In the genomic region with DNA sequence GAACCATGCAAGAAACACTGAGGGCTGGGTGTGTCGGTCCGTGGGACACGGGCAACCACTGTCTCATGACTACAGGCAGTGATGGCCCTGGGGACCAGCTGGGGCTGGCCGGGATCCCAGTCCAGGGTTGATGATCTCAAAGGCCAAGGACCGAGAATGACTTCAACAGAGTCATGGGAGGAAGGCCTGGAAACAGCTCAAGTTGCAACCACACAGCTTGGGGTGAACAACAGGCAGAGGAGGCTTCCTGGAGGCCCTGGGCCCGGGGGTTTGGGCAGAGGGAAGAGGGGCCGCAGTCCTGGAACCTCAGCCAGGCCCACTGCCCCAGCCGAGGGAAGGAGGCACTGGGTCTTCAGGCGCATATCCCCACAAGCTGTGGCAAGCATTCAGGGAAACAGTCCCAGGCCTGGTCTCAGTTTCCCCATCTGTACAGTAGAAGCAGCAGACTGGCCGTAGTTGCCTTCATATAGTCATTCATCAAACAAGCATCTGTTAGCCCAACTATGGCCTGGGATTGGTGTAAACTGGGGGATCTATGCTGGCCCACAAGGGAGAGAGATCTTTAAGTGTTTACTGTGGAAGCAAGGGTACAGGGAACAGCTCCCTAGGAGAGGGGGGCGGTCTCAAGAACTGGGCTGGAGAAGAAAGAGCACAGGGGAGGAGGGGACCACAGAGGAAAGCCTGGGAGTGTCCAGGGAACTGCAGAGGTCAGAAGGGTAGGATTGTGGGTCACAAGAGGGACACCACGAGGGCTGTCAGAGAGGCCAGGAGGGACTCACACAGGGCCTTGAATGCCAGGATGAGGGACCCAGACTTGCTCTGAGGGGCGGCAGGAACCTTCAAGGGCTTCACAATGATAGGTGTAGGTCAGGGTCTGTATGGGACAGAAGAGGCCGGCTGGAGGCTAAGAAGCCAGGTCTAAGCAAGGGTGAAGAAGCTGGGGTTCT, we compare ENCODE assay signal across 10 cellular contexts. TPM values are rescaled to one million over a fixed set of nuclear protein-coding genes. Genes with fewer than 3 reads are reported as not detected.
DNase-seq lines count a peak whose midpoint lies in the region; ATAC-seq and TF ChIP-seq lines count a peak whose summit lies in the region.
"Had no signal": no experiment of that assay in that cellular context is flagged by ENCODE, and none has a peak within 500 bp of the region (broad histone marks: within the 10 kb centered on the region; RNA-seq: fewer than 3 reads in every experiment).

No MANE protein-coding gene starts in this region.

- H2AFZ ChIP-seq in GM23338 (no peak overlapping the region), mammary epithelial cell (ENCODE audit: low read depth, low read length) (peak overlapping the region; percentile 30)

- H3K36me3 ChIP-seq in GM23338 (ENCODE audit: insufficient read depth) (no peaks in the 10 kb centered on the region), mammary epithelial cell (ENCODE audit: insufficient read depth, low read length) (no peaks in the 10 kb centered on the region), left lung (peaks cover 0 to 37% of the 10 kb centered on the region in 2 donors), spleen (peaks cover 0 to 38% (median 0%) of the 10 kb centered on the region in 6 donors)

- no peak for ATAC-seq in GM23338
- no peak for ATAC-seq in left lung
- ATAC-seq in GM18873 (IDR thresholded peaks at IDR 0.05; ENCODE audit: low FRiP score, unreplicated experiment) = no peak
- no peak for ATAC-seq in activated CD4-positive, CD25-positive, alpha-beta regulatory T cell treated with anti-CD3 and anti-CD28 coated beads, Interleukin-2, amount 50 U/mL, for 24 hours

- H3K79me2 ChIP-seq in GM23338 (replicated peaks; ENCODE audit: insufficient read depth) (peaks cover 18% of the 10 kb centered on the region), mammary epithelial cell (ENCODE audit: insufficient read depth, low read length) (no peaks in the 10 kb centered on the region)

- H3K9me3 ChIP-seq in mammary epithelial cell (replicated peaks; ENCODE audit: insufficient read depth, low read length) (no peaks in the 10 kb centered on the region), left lung (no peaks in the 10 kb centered on the region), spleen (no peaks in the 10 kb centered on the region)

- peaks cover 25% of the 10 kb centered on the region for H3K36me3 Mint-ChIP-seq in GM23338 (ENCODE audit: low read depth)

- no peak for TF ChIP-seq POLR2A in spleen (IDR thresholded peaks at IDR 0.05)

- peaks cover 11% of the 10 kb centered on the region for H3K27me3 Mint-ChIP-seq in GM23338 (ENCODE audit: insufficient read depth, low read depth, poor library complexity)

- no peaks in the 10 kb centered on the region for H3K9me2 ChIP-seq in GM23338 (ENCODE audit: insufficient read depth)

- BruUV-seq in mammary epithelial cell (replicated peaks; lab: Mats Ljungman, UMichigan) = no TSS peak

- H3K4me1 Mint-ChIP-seq in GM23338 = peaks cover 38% of the 10 kb centered on the region

- no peak overlapping the region for H3K9ac ChIP-seq in mammary epithelial cell (ENCODE audit: insufficient read depth, low read length)

- H3K4me3 ChIP-seq in GM23338 = no peak overlapping the region; the same call in 1 of the 2 replicates
- H3K4me3 ChIP-seq in mammary epithelial cell (replicated peaks in 1 of 3; ENCODE audit: insufficient read depth in 1 of 3, low read depth in 2 of 3, low read length in 3 of 3) = no peak overlapping the region
- peak overlapping the region in 1 of 2 donors; percentile 52 for H3K4me3 ChIP-seq in left lung
- peak overlapping the region in 6 of 8 donors; percentile 40 to 74 (median 50) for H3K4me3 ChIP-seq in spleen

- intact Hi-C loops in mammary epithelial cell (cut with micrococcal nuclease) (loop anchor here (10.0 kb wide), 1 partner anchor 79 kb away; no protein-coding TSS in a partner anchor), left lung (cut with DNase I) (no loop called here), spleen (cut with DNase I; ENCODE audit: low total_unique reads) (no loop called here)

- H3K27ac ChIP-seq in GM23338 (ENCODE audit: low read depth) = peak overlapping the region; percentile 26; the same call in 1 of the 2 replicates
- H3K27ac ChIP-seq in mammary epithelial cell (ENCODE audit: insufficient read depth, low read depth, low read length) = no peak overlapping the region
- H3K27ac ChIP-seq in left lung = peak overlapping the region; percentile 29 to 87
- H3K27ac ChIP-seq in spleen = peak overlapping the region in 7 of 8 donors; percentile 15 to 86 (median 81)

- H3K27ac Mint-ChIP-seq in GM23338 = peak overlapping the region; percentile 22; the same call in 1 of the 2 replicates

- peaks cover 19% of the 10 kb centered on the region; the same call in 1 of the 2 replicates for H3F3A ChIP-seq in GM23338 (replicated peaks; ENCODE audit: low read depth)

- CTCF ChIA-PET in mammary epithelial cell (lab: Charles Lee; ENCODE audit: low non-redundant PET) = interaction anchor here (0.5 to 1.0 kb wide), 2 partner anchors 37 to 320 kb away, joined by 3 to 4 read pairs; a partner anchor contains a TSS

- WGBS in mammary epithelial cell (ENCODE audit: low coverage, missing lambda C conversion rate) = 40% methylated on average over 13 of the region's 14 CpGs
- 66 to 84% (median 75%) methylated on average over 11 to 14 of the region's 14 CpGs for WGBS in spleen, 5 donors

- in situ Hi-C loops in mammary epithelial cell (cut with MboI; ENCODE audit: low sequenced_read_pairs in 2 of 2) = no loop called here

- peaks cover 4% of the 10 kb centered on the region; the same call in 1 of the 2 replicates for H4K20me1 ChIP-seq in GM23338 (replicated peaks; ENCODE audit: insufficient read depth)
- no peaks in the 10 kb centered on the region for H4K20me1 ChIP-seq in mammary epithelial cell (ENCODE audit: insufficient read depth, low read length)

- H3K4me1 ChIP-seq in GM23338 (ENCODE audit: insufficient read depth) (peaks cover 16% of the 10 kb centered on the region), mammary epithelial cell (ENCODE audit: insufficient read depth, low read length) (peaks cover 10% of the 10 kb centered on the region), left lung (peaks cover 27 to 43% of the 10 kb centered on the region in 2 donors), spleen (peaks cover 0 to 78% (median 43%) of the 10 kb centered on the region in 6 donors)

- TF ChIP-seq CTCF in GM23338 (conservative IDR thresholded peaks at IDR 0.05; ENCODE audit: low read depth in 2 of 2) = no peak
- TF ChIP-seq CTCF in mammary epithelial cell (conservative IDR thresholded peaks at IDR 0.05 in 1 of 2, IDR thresholded peaks at IDR 0.05 in 1 of 2; ENCODE audit: extremely low read depth in 1 of 2, insufficient read depth in 1 of 2, low read depth in 1 of 2, low read length in 2 of 2) = no peak
- no peak for TF ChIP-seq CTCF in left lung (IDR thresholded peaks at IDR 0.05)
- no peak for TF ChIP-seq CTCF in spleen (IDR thresholded peaks at IDR 0.05 in 8 of 11, conservative IDR thresholded peaks at IDR 0.05 in 3 of 11)

- dilution Hi-C loops in mammary epithelial cell (cut with HindIII; ENCODE audit: low sequenced_read_pairs) = no loop called here

- H3K27me3 ChIP-seq in GM23338 (ENCODE audit: insufficient read depth) = no peaks in the 10 kb centered on the region
- H3K27me3 ChIP-seq in mammary epithelial cell (ENCODE audit: insufficient read depth, low read length) = no peaks in the 10 kb centered on the region
- H3K27me3 ChIP-seq in left lung = peaks cover 0 to 4% of the 10 kb centered on the region in 2 donors
- peaks cover 0 to 13% (median 0%) of the 10 kb centered on the region in 7 donors for H3K27me3 ChIP-seq in spleen (replicated peaks in 1 of 7)

- DNase-seq in GM23338 (ENCODE audit: low spot score) = no peak
- no peak for DNase-seq in mammary epithelial cell
- DNase-seq in left lung = no peak
- DNase-seq in spleen = peak; percentile 67
- DNase-seq in Kasumi-1 (lab: John Stamatoyannopoulos, UW) = no peak
- DNase-seq in SHP77 treated with DMSO at 0.1 percent for 48 hours (lab: John Stamatoyannopoulos, UW) = no peak
- DNase-seq: activated CD8-positive, alpha-beta memory T cell treated with anti-CD3 and anti-CD28 coated beads for 24 hours; glutamatergic neuron had no signal

- H3K4me3 Mint-ChIP-seq in GM23338 = peak overlapping the region; percentile 15; the same call in 1 of the 3 replicates

- H3K4me2 ChIP-seq in GM23338 (peak overlapping the region; percentile 95; the same call in 1 of the 2 replicates), mammary epithelial cell (ENCODE audit: insufficient read depth, low read depth, low read length) (no peak overlapping the region)

- H3K9me3 Mint-ChIP-seq in GM23338 = no peaks in the 10 kb centered on the region

RNA-seq across cellular contexts. Expression of a gene that starts 2.1 kb away (rescaled TPM):
- 23.5 and 29.7 TPM in 2 replicates for total RNA-seq in GM23338 (2014; rRNA removed; shearing (Covaris generic))
- 100 and 123 TPM in 2 replicates for polyA plus RNA-seq in GM23338 (2016; fragmentation: Nextera tagmentation; extraction: Ambion mirVana)
- 100 to 1,000 TPM in 1 of 2 donors, 10 to 100 TPM in 1; 29.4 to 138 TPM for total RNA-seq in mammary epithelial cell
- polyA plus RNA-seq in mammary epithelial cell = 3.7 TPM
- 5.0 TPM for polyA minus RNA-seq in mammary epithelial cell
- 100 to 1,000 TPM; 319 to 344 TPM for total RNA-seq in left lung
- total RNA-seq in spleen = 100 to 1,000 TPM in 3 of 7 donors, 10 to 100 TPM in 4; 30.4 to 369 (median 86.3) TPM
- polyA plus RNA-seq in spleen = 100 to 1,000 TPM in 1 of 3 donors, 10 to 100 TPM in 2; 56.3 to 154 (median 80.1) TPM

RNA-seq across cellular contexts. Expression of a gene that starts 29.9 kb away (rescaled TPM):
- 59.8 and 63.2 TPM in 2 replicates for total RNA-seq in GM23338 (2014; rRNA removed; shearing (Covaris generic))
- polyA plus RNA-seq in GM23338 (2016; fragmentation: Nextera tagmentation; extraction: Ambion mirVana) = 44.8 and 47.6 TPM in 2 replicates
- total RNA-seq in mammary epithelial cell = 10 to 100 TPM in 1 of 2 donors, 1 to 10 TPM in 1; 6.5 to 12.5 TPM
- 8.2 TPM for polyA plus RNA-seq in mammary epithelial cell
- 16.6 TPM for polyA minus RNA-seq in mammary epithelial cell
- 10 to 100 TPM; 11.2 to 11.5 TPM for total RNA-seq in left lung
- 10 to 100 TPM; 23.3 to 38.2 (median 30.1) TPM for total RNA-seq in spleen
- 10 to 100 TPM; 13.6 to 20.8 (median 14.3) TPM for polyA plus RNA-seq in spleen

Comparison
In these comparisons a context has a peak if more than half of its experiments do, and no peak if none do; other contexts are left out.
1. H3K4me3 ChIP-seq: peak in spleen (6 of 8); none in GM23338 (single experiment) and mammary epithelial cell (0 of 3).